ENCODE assay signal across 2 cellular contexts in genomic region chr2:106296182-106296815, GRCh38.
TF ChIP-seq lines count a peak whose summit lies in the region.

No MANE protein-coding gene starts in this region.

TF ChIP-seq in GM23338, 12 proteins besides CTCF, POLR2A, EP300 and RAD21:
- TF ChIP-seq ZNF331 (CRISPR knock-in tag; IDR thresholded peaks at IDR 0.05; ENCODE audit: low read depth): no peak
- no peak for TF ChIP-seq EZH2phosphoT487 (IDR thresholded peaks at IDR 0.05; ENCODE audit: unreplicated experiment)
- no peak for TF ChIP-seq ZNF462 (CRISPR knock-in tag; IDR thresholded peaks at IDR 0.05)
- TF ChIP-seq JUNB (IDR thresholded peaks at IDR 0.05; ENCODE audit: unreplicated experiment): no peak
- TF ChIP-seq EZH2 (IDR thresholded peaks at IDR 0.05; ENCODE audit: low read depth, unreplicated experiment): no peak
- no peak for TF ChIP-seq NANOG (IDR thresholded peaks at IDR 0.05; ENCODE audit: borderline replicate concordance)
- no peak for TF ChIP-seq ETS1 (IDR thresholded peaks at IDR 0.05)
- TF ChIP-seq POLR2AphosphoS5 (IDR thresholded peaks at IDR 0.05; ENCODE audit: low read depth): no peak
- no peak for TF ChIP-seq STAT1 (IDR thresholded peaks at IDR 0.05; ENCODE audit: unreplicated experiment)
- TF ChIP-seq CREB1 (CRISPR knock-in tag; IDR thresholded peaks at IDR 0.05; ENCODE audit: low read depth): no peak
- no peak for TF ChIP-seq ZNF114 (CRISPR knock-in tag; IDR thresholded peaks at IDR 0.05)
- TF ChIP-seq REST (IDR thresholded peaks at IDR 0.05; ENCODE audit: unreplicated experiment): no peak

TF ChIP-seq in GM12878, 131 proteins besides CTCF, POLR2A, EP300 and RAD21:
- TF ChIP-seq MXI1 (IDR thresholded peaks at IDR 0.05; ENCODE audit: low read depth, low read length): no peak
- TF ChIP-seq MEF2B (IDR thresholded peaks at IDR 0.05; ENCODE audit: partially characterized antibody, poor library complexity, severe bottlenecking): peak; percentile 63
TF ChIP-seq in GM12878: peak in this region for 1.
